8 cellular contexts compared by ENCODE assay signal in genomic region chr6:31158863-31159855, GRCh38. TPM values are rescaled to one million over a fixed set of nuclear protein-coding genes. Genes with fewer than 3 reads are reported as not detected.
DNase-seq lines count a peak whose midpoint lies in the region; ATAC-seq, FAIRE-seq and TF ChIP-seq lines count a peak whose summit lies in the region.

No MANE protein-coding gene starts in this region.

- no peaks in the 10 kb centered on the region for H3K27me3 Mint-ChIP-seq in activated CD4-positive, alpha-beta memory T cell treated with anti-CD3 and anti-CD28 coated beads, Interleukin-2, amount 10 ng/mL, durations not matched to agents 7 days and 5 days

- ATAC-seq in gastrocnemius medialis, result no peak

- peaks cover 56% of the 10 kb centered on the region for H3K4me1 Mint-ChIP-seq in activated CD4-positive, alpha-beta memory T cell treated with anti-CD3 and anti-CD28 coated beads, Interleukin-2, amount 10 ng/mL, durations not matched to agents 7 days and 5 days

- peak; percentile 16 for FAIRE-seq in HTR-8/SVneo (lab: Jason Lieb, UNC)

- H3K9me3 ChIP-seq in gastrocnemius medialis, result no peaks in the 10 kb centered on the region

- H3K36me3 ChIP-seq in gastrocnemius medialis, result peaks cover 0 to 8% of the 10 kb centered on the region in 2 donors

- peaks cover 20 to 26% of the 10 kb centered on the region in 2 donors for H3K4me1 ChIP-seq in gastrocnemius medialis

- DNase-seq in SIG-M5 treated with dmso at 0.1 percent for 504 hours (lab: John Stamatoyannopoulos, UW; ENCODE audit: unreplicated experiment) (peak; percentile 45), SIG-M5 (lab: John Stamatoyannopoulos, UW) (no peak), HTR-8/SVneo (ENCODE audit: insufficient read length, low spot score) (no peak), foreskin fibroblast (peak in 1 of 2 donors; percentile 44), gastrocnemius medialis (no peak), NCI-H2107 treated with DMSO at 0.1 percent for 48 hours (lab: John Stamatoyannopoulos, UW; ENCODE audit: unreplicated experiment) (no peak), mucosa of gallbladder (ENCODE audit: low spot score) (no peak)
- DNase-seq in activated CD4-positive, alpha-beta memory T cell treated with anti-CD3 and anti-CD28 coated beads, Interleukin-2, amount 10 ng/mL, durations not matched to agents 7 days and 5 days, result peak; percentile 42

- POLR2A ChIA-PET in activated CD4-positive, alpha-beta memory T cell treated with anti-CD3 and anti-CD28 coated beads, Interleukin-2, amount 10 ng/mL, durations not matched to agents 7 days and 5 days (lab: Charles Lee), result interaction anchor here (0.9 to 3.1 kb wide), 18 partner anchors 11 to 493 kb away, joined by 3 to 21 read pairs (median 4); partner anchors contain the start of genes BAG6, DDX39B and HLA-B

- CTCF ChIA-PET in activated CD4-positive, alpha-beta memory T cell treated with anti-CD3 and anti-CD28 coated beads, Interleukin-2, amount 10 ng/mL, durations not matched to agents 7 days and 5 days (lab: Charles Lee), result interaction anchor here (0.7 to 4.2 kb wide), 5 partner anchors 34 to 382 kb away, joined by 3 to 19 read pairs (median 4); partner anchors contain the start of gene DDX39B

- no peaks in the 10 kb centered on the region for H3K9me3 Mint-ChIP-seq in activated CD4-positive, alpha-beta memory T cell treated with anti-CD3 and anti-CD28 coated beads, Interleukin-2, amount 10 ng/mL, durations not matched to agents 7 days and 5 days

- peak overlapping the region; percentile 82 to 89 for H3K4me3 ChIP-seq in foreskin fibroblast (ENCODE audit: low read depth in 1 of 2, low read length in 2 of 2)
- H3K4me3 ChIP-seq in gastrocnemius medialis, result peak overlapping the region; percentile 60 to 86 (median 74)

- TF ChIP-seq CTCF in foreskin fibroblast (IDR thresholded peaks at IDR 0.05; ENCODE audit: low read depth, low read length) (no peak), gastrocnemius medialis (IDR thresholded peaks at IDR 0.05 in 4 of 5, conservative IDR thresholded peaks at IDR 0.05 in 1 of 5) (no peak)

- intact Hi-C loops in gastrocnemius medialis (cut with DNase I; ENCODE audit: low total_unique reads), result loop anchor here (1.0 to 5.0 kb wide), 3 partner anchors 28 to 113 kb away; partner anchors contain the start of gene HLA-C

- peak overlapping the region in 3 of 4 donors; percentile 52 to 89 (median 85) for H3K27ac ChIP-seq in gastrocnemius medialis

- no peaks in the 10 kb centered on the region for H3K27me3 ChIP-seq in gastrocnemius medialis

- H3K4me3 Mint-ChIP-seq in activated CD4-positive, alpha-beta memory T cell treated with anti-CD3 and anti-CD28 coated beads, Interleukin-2, amount 10 ng/mL, durations not matched to agents 7 days and 5 days, result peak overlapping the region; percentile 79

- peak overlapping the region; percentile 62 for H3K27ac Mint-ChIP-seq in activated CD4-positive, alpha-beta memory T cell treated with anti-CD3 and anti-CD28 coated beads, Interleukin-2, amount 10 ng/mL, durations not matched to agents 7 days and 5 days

- no peak for TF ChIP-seq POLR2A in gastrocnemius medialis (IDR thresholded peaks at IDR 0.05)

- in situ Hi-C loops in gastrocnemius medialis (cut with MboI; ENCODE audit: low sequenced_read_pairs in 4 of 4), result no loop called here

- H3K36me3 Mint-ChIP-seq in activated CD4-positive, alpha-beta memory T cell treated with anti-CD3 and anti-CD28 coated beads, Interleukin-2, amount 10 ng/mL, durations not matched to agents 7 days and 5 days (ENCODE audit: low read depth), result peaks cover 52% of the 10 kb centered on the region

RNA-seq across cellular contexts. Expression of gene TCF19, which starts 0.8 kb away (rescaled TPM):
- 10 to 100 TPM; 78.9 to 80.7 TPM for total RNA-seq in activated CD4-positive, alpha-beta memory T cell treated with anti-CD3 and anti-CD28 coated beads, Interleukin-2, amount 10 ng/mL, durations not matched to agents 7 days and 5 days
- 1 to 10 TPM; 1.5 to 5.1 (median 2.6) TPM for total RNA-seq in gastrocnemius medialis
- total RNA-seq in mucosa of gallbladder, result 4.8 TPM

RNA-seq across cellular contexts. Expression of gene CCHCR1, which starts 1.6 kb away (rescaled TPM):
- 10 to 100 TPM; 36.1 to 36.7 TPM for total RNA-seq in activated CD4-positive, alpha-beta memory T cell treated with anti-CD3 and anti-CD28 coated beads, Interleukin-2, amount 10 ng/mL, durations not matched to agents 7 days and 5 days
- total RNA-seq in gastrocnemius medialis, result 10 to 100 TPM in 1 of 4 donors, 1 to 10 TPM in 3; 4.9 to 34.3 (median 7.7) TPM
- 28.8 TPM for total RNA-seq in mucosa of gallbladder

RNA-seq across cellular contexts. Expression of gene POU5F1, which starts 11.3 kb away (rescaled TPM):
- not detected for total RNA-seq in activated CD4-positive, alpha-beta memory T cell treated with anti-CD3 and anti-CD28 coated beads, Interleukin-2, amount 10 ng/mL, durations not matched to agents 7 days and 5 days
- not detected for total RNA-seq in gastrocnemius medialis
- 9.7 TPM for total RNA-seq in mucosa of gallbladder

RNA-seq across cellular contexts. Expression of gene PSORS1C2, which starts 20.3 kb away (rescaled TPM):
- total RNA-seq in activated CD4-positive, alpha-beta memory T cell treated with anti-CD3 and anti-CD28 coated beads, Interleukin-2, amount 10 ng/mL, durations not matched to agents 7 days and 5 days, result not detected
- total RNA-seq in gastrocnemius medialis (not detected), mucosa of gallbladder (not detected)

RNA-seq across cellular contexts. Expression of gene CDSN, which starts 38.9 kb away (rescaled TPM):
- total RNA-seq in activated CD4-positive, alpha-beta memory T cell treated with anti-CD3 and anti-CD28 coated beads, Interleukin-2, amount 10 ng/mL, durations not matched to agents 7 days and 5 days, result not detected
- total RNA-seq in gastrocnemius medialis, result not detected
- 0.17 TPM for total RNA-seq in mucosa of gallbladder

Comparison
In these comparisons a context has a peak if more than half of its experiments do, and no peak if none do; other contexts are left out.
1. DNase-seq: peak in SIG-M5 treated with dmso at 0.1 percent for 504 hours (single experiment) and activated CD4-positive, alpha-beta memory T cell treated with anti-CD3 and anti-CD28 coated beads, Interleukin-2, amount 10 ng/mL, durations not matched to agents 7 days and 5 days (single experiment); none in SIG-M5 (single experiment), HTR-8/SVneo (single experiment), gastrocnemius medialis (0 of 2), NCI-H2107 treated with DMSO at 0.1 percent for 48 hours (single experiment) and mucosa of gallbladder (single experiment).
2. RNA of gene TCF19, which starts 0.8 kb away (total RNA-seq): 78.9 to 80.7 TPM in activated CD4-positive, alpha-beta memory T cell treated with anti-CD3 and anti-CD28 coated beads, Interleukin-2, amount 10 ng/mL, durations not matched to agents 7 days and 5 days; 4.8 TPM in mucosa of gallbladder (single experiment) and 1.5 to 5.1 TPM in gastrocnemius medialis; every median in the first group is over 10 times any median in the second.